Comparison of ENCODE assay signal across 6 cellular contexts in genomic region chr5:75304486-75304885, GRCh38. TPM values are rescaled to one million over a fixed set of nuclear protein-coding genes. Genes with fewer than 3 reads are reported as not detected.
DNase-seq lines count a peak whose midpoint lies in the region; ATAC-seq and TF ChIP-seq lines count a peak whose summit lies in the region.
"Not testable (repeated sequence)": the region's sequence is repeated elsewhere in the genome, so short reads cannot be mapped to it uniquely, and the experiment has no call there.

No MANE protein-coding gene starts in this region.

- not testable (repeated sequence) for H3F3A ChIP-seq in GM23338 (replicated peaks; ENCODE audit: low read depth); neural progenitor cell (ENCODE audit: low read depth)

- not testable (repeated sequence) for ATAC-seq in GM23338, WTC11

- H2AFZ ChIP-seq in GM23338: not testable (repeated sequence)
- peak overlapping the region; percentile 10 for H2AFZ ChIP-seq in neural progenitor cell (replicated peaks)

- not testable (repeated sequence) for H3K4me3 Mint-ChIP-seq in GM23338, WTC11, endodermal cell, neural progenitor cell

- not testable (repeated sequence) for H3K79me2 ChIP-seq in GM23338 (replicated peaks; ENCODE audit: insufficient read depth); neural progenitor cell (ENCODE audit: low read depth)

- H3K9me3 Mint-ChIP-seq in GM23338, neural progenitor cell: not testable (repeated sequence)
- H3K9me3 Mint-ChIP-seq in WTC11: peaks cover 22% of the 10 kb centered on the region
- peaks cover 14% of the 10 kb centered on the region for H3K9me3 Mint-ChIP-seq in endodermal cell

- not testable (repeated sequence) for H3K4me3 ChIP-seq in BE2C (ENCODE audit: low read depth, low read length); GM23338; endodermal cell (ENCODE audit: low read length); neural progenitor cell

- not testable (repeated sequence) for H3K9me2 ChIP-seq in GM23338 (ENCODE audit: insufficient read depth)

- not testable (repeated sequence) for H3K9me3 ChIP-seq in BE2C; endodermal cell (ENCODE audit: control insufficient read depth, low read length); neural progenitor cell (ENCODE audit: low read depth)

- H3K4me2 ChIP-seq in GM23338, neural progenitor cell: not testable (repeated sequence)

- POLR2A ChIA-PET in WTC11 (lab: Charles Lee): not testable (repeated sequence)

- H3K27me3 ChIP-seq in BE2C; GM23338 (ENCODE audit: insufficient read depth); endodermal cell (ENCODE audit: control insufficient read depth, insufficient read depth, low read length, poor library complexity, severe bottlenecking); neural progenitor cell: not testable (repeated sequence)

- H3K36me3 Mint-ChIP-seq in GM23338 (ENCODE audit: low read depth); WTC11; endodermal cell (ENCODE audit: low read depth); neural progenitor cell: not testable (repeated sequence)

- H3K27ac Mint-ChIP-seq in GM23338, WTC11, neural progenitor cell: not testable (repeated sequence)
- H3K27ac Mint-ChIP-seq in endodermal cell: peak overlapping the region; percentile 60

- not testable (repeated sequence) for H3K27ac ChIP-seq in GM23338 (ENCODE audit: low read depth); endodermal cell (ENCODE audit: low read depth, low read length); neural progenitor cell

- CTCF ChIA-PET in WTC11 (lab: Charles Lee): interaction anchor here (0.7 to 1.6 kb wide), 5 partner anchors 28 to 145 kb away, joined by 3 to 8 read pairs (median 3); partner anchors contain the start of genes ANKRD31 and HMGCR

- TF ChIP-seq CTCF in BE2C (IDR thresholded peaks at IDR 0.05; ENCODE audit: low read depth, low read length); WTC11 (IDR thresholded peaks at IDR 0.05): not testable (repeated sequence)
- TF ChIP-seq CTCF in GM23338 (conservative IDR thresholded peaks at IDR 0.05; ENCODE audit: low read depth in 2 of 2): peak; percentile 45 to 61
- peak; percentile 46 for TF ChIP-seq CTCF in endodermal cell (conservative IDR thresholded peaks at IDR 0.05)
- peak; percentile 8 for TF ChIP-seq CTCF in neural progenitor cell (IDR thresholded peaks at IDR 0.05)

- not testable (repeated sequence) for H4K20me1 ChIP-seq in GM23338 (replicated peaks; ENCODE audit: insufficient read depth); neural progenitor cell (ENCODE audit: low read depth)

- not testable (repeated sequence) for H3K36me3 ChIP-seq in BE2C; GM23338 (ENCODE audit: insufficient read depth); endodermal cell (ENCODE audit: control insufficient read depth, insufficient read depth, low read length); neural progenitor cell

- not testable (repeated sequence) for H3K4me1 Mint-ChIP-seq in GM23338, WTC11, neural progenitor cell
- peaks cover 28% of the 10 kb centered on the region for H3K4me1 Mint-ChIP-seq in endodermal cell

- WGBS in endodermal cell (ENCODE audit: insufficient coverage in 1 of 2, insufficient read length in 1 of 2), 2 experiments: 83 to 89% methylated on average over 9 to 11 of the region's 11 CpGs

- not testable (repeated sequence) for H3K27me3 Mint-ChIP-seq in GM23338 (ENCODE audit: insufficient read depth, low read depth, poor library complexity); WTC11 (ENCODE audit: low read depth); endodermal cell (ENCODE audit: insufficient read depth); neural progenitor cell (ENCODE audit: insufficient read depth, low read depth)

- H3K4me1 ChIP-seq in BE2C; GM23338 (ENCODE audit: insufficient read depth); endodermal cell (ENCODE audit: control insufficient read depth, insufficient read depth, low read length); neural progenitor cell: not testable (repeated sequence)

- H3K9ac ChIP-seq in endodermal cell (ENCODE audit: extremely low read depth, low read length, poor library complexity, severe bottlenecking); neural progenitor cell: not testable (repeated sequence)

- DNase-seq in BE2C (peak; percentile 19), GM23338 (ENCODE audit: low spot score) (peak; percentile 55), NCI-H146 treated with DMSO at 0.1 percent for 48 hours (lab: John Stamatoyannopoulos, UW; ENCODE audit: unreplicated experiment) (peak; percentile 16), WTC11 (ENCODE audit: low spot score) (peak; percentile 53), endodermal cell (peak; percentile 59)
- not testable (repeated sequence) for DNase-seq in neural progenitor cell (ENCODE audit: low spot score)

RNA-seq across cellular contexts. Expression of gene HMGCR, which starts 32.5 kb away (rescaled TPM):
- polyA plus RNA-seq in BE2C (2012; ENCODE audit: insufficient read depth, insufficient read length, low read depth): 54.9 TPM
- 331 and 381 TPM in 2 replicates for total RNA-seq in GM23338 (2014; rRNA removed; shearing (Covaris generic))
- 60.6 and 72.2 TPM in 2 replicates for polyA plus RNA-seq in GM23338 (2016; fragmentation: Nextera tagmentation; extraction: Ambion mirVana)
- total RNA-seq in WTC11 (2021) (137 to 153 TPM (median 145 TPM) in 3 replicates), endodermal cell (100 to 1,000 TPM; 114 to 162 TPM), neural progenitor cell (ENCODE audit: low replicate concordance) (227 and 248 TPM in 2 replicates)
- polyA plus RNA-seq in endodermal cell (2013, experiment 1 of 2): 224 TPM
- 222 TPM for polyA plus RNA-seq in endodermal cell (2013, experiment 2 of 2)
